Comparison of ENCODE assay signal across 11 cellular contexts in the genomic region with DNA sequence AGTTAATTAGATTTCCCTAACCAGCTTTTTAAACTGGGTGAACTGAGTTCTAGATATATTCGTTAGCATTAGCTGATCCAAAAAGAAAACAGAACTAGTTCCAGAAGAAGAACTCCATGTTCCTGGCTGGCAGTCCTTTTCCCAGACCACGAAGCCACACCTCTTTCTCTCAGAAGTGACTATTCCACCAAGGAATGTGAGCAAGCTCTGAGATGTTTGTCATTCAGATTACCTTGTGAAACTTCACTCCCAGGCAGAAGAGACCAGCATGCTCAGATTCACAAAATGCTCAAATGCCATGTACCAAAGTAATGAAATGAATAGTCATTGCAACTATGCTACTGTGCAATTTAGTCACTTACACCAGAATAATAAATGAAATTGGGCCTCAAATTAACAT. TPM values are rescaled to one million over a fixed set of nuclear protein-coding genes. Genes with fewer than 3 reads are reported as not detected.
A peak's percentile ranks its signal among the peaks of the same experiment; 100 is the strongest.
DNase-seq lines count a peak whose midpoint lies in the region; ATAC-seq, FAIRE-seq and TF ChIP-seq lines count a peak whose summit lies in the region.
"Had no signal": no experiment of that assay in that cellular context is flagged by ENCODE, and none has a peak within 500 bp of the region (broad histone marks: within the 10 kb centered on the region; RNA-seq: fewer than 3 reads in every experiment).

No MANE protein-coding gene starts in this region.

- H3K27me3 ChIP-seq in HUES48 (ENCODE audit: control insufficient read depth, insufficient read depth, low read length), result peaks cover 11% of the 10 kb centered on the region
- no peaks in the 10 kb centered on the region for H3K27me3 ChIP-seq in naive thymus-derived CD4-positive, alpha-beta T cell (ENCODE audit: control insufficient read depth in 2 of 2, insufficient read depth in 2 of 2, low read length in 2 of 2)

- CTCF ChIA-PET in naive thymus-derived CD4-positive, alpha-beta T cell (lab: Charles Lee), result interaction anchor here (1.8 kb wide), 1 partner anchor 82 kb away, joined by 9 read pairs; no protein-coding TSS in a partner anchor

- H3K4me1 ChIP-seq in HUES48 (ENCODE audit: control insufficient read depth, insufficient read depth, low read length), result peaks cover 64% of the 10 kb centered on the region
- peaks cover 16% of the 10 kb centered on the region for H3K4me1 ChIP-seq in mesodermal cell (ENCODE audit: control insufficient read depth, insufficient read depth, low read length, poor library complexity, severe bottlenecking)
- peaks cover 0 to 7% of the 10 kb centered on the region in 2 donors for H3K4me1 ChIP-seq in naive thymus-derived CD4-positive, alpha-beta T cell (ENCODE audit: control insufficient read depth in 2 of 2, insufficient read depth in 2 of 2, low read length in 2 of 2)

- H3K27me3 Mint-ChIP-seq in naive thymus-derived CD4-positive, alpha-beta T cell, result peaks cover 0 to 24% (median 0%) of the 10 kb centered on the region in 5 donors
- H3K27me3 Mint-ChIP-seq: activated naive CD4-positive, alpha-beta T cell treated with anti-CD3 and anti-CD28 coated beads, Interleukin-2, amount 50 U/mL, for 24 hours had no signal

- peaks cover 0 to 13% (median 0%) of the 10 kb centered on the region in 5 donors for H3K36me3 Mint-ChIP-seq in naive thymus-derived CD4-positive, alpha-beta T cell
- H3K36me3 Mint-ChIP-seq: activated naive CD4-positive, alpha-beta T cell treated with anti-CD3 and anti-CD28 coated beads, Interleukin-2, amount 50 U/mL, for 24 hours; CD4-positive, CD25-positive, alpha-beta regulatory T cell had no signal

- FAIRE-seq in GM12892 (lab: Jason Lieb, UNC), result no peak

- ATAC-seq in naive thymus-derived CD4-positive, alpha-beta T cell, result no peak

- 0% methylated on average over 1 of the region's 2 CpGs for WGBS in mesodermal cell (ENCODE audit: insufficient coverage in 2 of 2), 2 experiments

- DNase-seq in coronary artery (ENCODE audit: low spot score) (peak; percentile 80), GM12892 (ENCODE audit: insufficient read length) (no peak), T-helper 1 cell (no peak)
- no peak for DNase-seq in activated effector memory CD4-positive, alpha-beta T cell treated with Interleukin-2 at 50 U/mL for 16 hours
- no peak for DNase-seq in naive thymus-derived CD4-positive, alpha-beta T cell
- DNase-seq: CD4-positive, CD25-positive, alpha-beta regulatory T cell; NCI-H526 had no signal

- H3K36me3 ChIP-seq in HUES48 (ENCODE audit: control insufficient read depth, insufficient read depth, low read length), result no peaks in the 10 kb centered on the region
- no peaks in the 10 kb centered on the region for H3K36me3 ChIP-seq in mesodermal cell (ENCODE audit: control insufficient read depth, insufficient read depth, low read length)
- peaks cover 0 to 5% (median 0%) of the 10 kb centered on the region in 3 experiments for H3K36me3 ChIP-seq in naive thymus-derived CD4-positive, alpha-beta T cell (ENCODE audit: control insufficient read depth in 2 of 3, insufficient read depth in 3 of 3, low read length in 3 of 3)

- peak overlapping the region; percentile 32; the same call in 1 of the 2 replicates for H3K9ac ChIP-seq in HUES48 (ENCODE audit: low read depth, low read length)

- H3K4me1 Mint-ChIP-seq in naive thymus-derived CD4-positive, alpha-beta T cell, result peaks cover 15 to 33% (median 28%) of the 10 kb centered on the region in 7 donors

- no peak for TF ChIP-seq POLR2A in GM12892 (IDR thresholded peaks at IDR 0.05; ENCODE audit: low read depth, low read length)

- TF ChIP-seq CTCF in 22Rv1 (IDR thresholded peaks at IDR 0.05) (no peak), coronary artery (IDR thresholded peaks at IDR 0.05) (no peak)

- intact Hi-C loops in naive thymus-derived CD4-positive, alpha-beta T cell (cut with micrococcal nuclease), result loop anchor here in 1 of 2 donors (10.0 kb wide), 2 partner anchors 309 to 1319 kb away; a partner anchor contains a TSS

- H3K9me3 ChIP-seq in HUES48 (ENCODE audit: control insufficient read depth, insufficient read depth, low read length) (no peaks in the 10 kb centered on the region), mesodermal cell (ENCODE audit: control insufficient read depth, low read length) (no peaks in the 10 kb centered on the region)
- no peaks in the 10 kb centered on the region for H3K9me3 ChIP-seq in naive thymus-derived CD4-positive, alpha-beta T cell (ENCODE audit: control insufficient read depth in 2 of 3, low read length in 3 of 3)

- H3K4me3 Mint-ChIP-seq in naive thymus-derived CD4-positive, alpha-beta T cell, result no peak overlapping the region
- H3K4me3 Mint-ChIP-seq: activated naive CD4-positive, alpha-beta T cell treated with anti-CD3 and anti-CD28 coated beads, Interleukin-2, amount 50 U/mL, for 24 hours; CD4-positive, CD25-positive, alpha-beta regulatory T cell had no signal

- H3K4me3 ChIP-seq in HUES48 (ENCODE audit: low read depth, low read length) (peak overlapping the region; percentile 43), coronary artery (no peak overlapping the region), mesodermal cell (ENCODE audit: extremely low read depth, insufficient read depth, low read length, poor library complexity, severe bottlenecking) (no peak overlapping the region)
- H3K4me3 ChIP-seq in naive thymus-derived CD4-positive, alpha-beta T cell (ENCODE audit: low read length), result no peak overlapping the region

- peaks cover 0 to 2% (median 0%) of the 10 kb centered on the region in 11 donors for H3K9me3 Mint-ChIP-seq in naive thymus-derived CD4-positive, alpha-beta T cell
- H3K9me3 Mint-ChIP-seq: activated naive CD4-positive, alpha-beta T cell treated with anti-CD3 and anti-CD28 coated beads, Interleukin-2, amount 50 U/mL, for 24 hours had no signal

- no peak overlapping the region for H3K27ac Mint-ChIP-seq in naive thymus-derived CD4-positive, alpha-beta T cell
- H3K27ac Mint-ChIP-seq: activated naive CD4-positive, alpha-beta T cell treated with anti-CD3 and anti-CD28 coated beads, Interleukin-2, amount 50 U/mL, for 24 hours; CD4-positive, CD25-positive, alpha-beta regulatory T cell had no signal

- H3K27ac ChIP-seq in 22Rv1, result peak overlapping the region; percentile 56
- H3K27ac ChIP-seq in HUES48 (ENCODE audit: low read depth, low read length), result peak overlapping the region; percentile 96
- H3K27ac ChIP-seq in coronary artery, result peak overlapping the region; percentile 68 to 88
- H3K27ac ChIP-seq in mesodermal cell (ENCODE audit: low read depth, low read length, severe bottlenecking), result peak overlapping the region; percentile 54
- H3K27ac ChIP-seq in naive thymus-derived CD4-positive, alpha-beta T cell (ENCODE audit: low read depth, low read length), result no peak overlapping the region

- POLR2A ChIA-PET in naive thymus-derived CD4-positive, alpha-beta T cell (lab: Charles Lee), result interaction anchor here (0.8 to 7.0 kb wide), 3 partner anchors 23 to 236 kb away, joined by 3 to 172 read pairs (median 4); no protein-coding TSS in a partner anchor

RNA-seq across cellular contexts. Expression of a gene that starts 4.4 kb away (rescaled TPM):
- 69.6 TPM for polyA plus RNA-seq in mesodermal cell (2013, experiment 1 of 2)
- polyA plus RNA-seq in mesodermal cell (2013, experiment 2 of 2), result 60.9 TPM
- polyA plus RNA-seq in GM12892 (2012; ENCODE audit: missing spikeins), result 63.9 TPM
- 10 to 100 TPM; 36.7 to 73.1 (median 55.9) TPM for total RNA-seq in naive thymus-derived CD4-positive, alpha-beta T cell
- 10 to 100 TPM; 87.2 to 99.8 TPM for polyA plus RNA-seq in naive thymus-derived CD4-positive, alpha-beta T cell
